In the genomic region with DNA sequence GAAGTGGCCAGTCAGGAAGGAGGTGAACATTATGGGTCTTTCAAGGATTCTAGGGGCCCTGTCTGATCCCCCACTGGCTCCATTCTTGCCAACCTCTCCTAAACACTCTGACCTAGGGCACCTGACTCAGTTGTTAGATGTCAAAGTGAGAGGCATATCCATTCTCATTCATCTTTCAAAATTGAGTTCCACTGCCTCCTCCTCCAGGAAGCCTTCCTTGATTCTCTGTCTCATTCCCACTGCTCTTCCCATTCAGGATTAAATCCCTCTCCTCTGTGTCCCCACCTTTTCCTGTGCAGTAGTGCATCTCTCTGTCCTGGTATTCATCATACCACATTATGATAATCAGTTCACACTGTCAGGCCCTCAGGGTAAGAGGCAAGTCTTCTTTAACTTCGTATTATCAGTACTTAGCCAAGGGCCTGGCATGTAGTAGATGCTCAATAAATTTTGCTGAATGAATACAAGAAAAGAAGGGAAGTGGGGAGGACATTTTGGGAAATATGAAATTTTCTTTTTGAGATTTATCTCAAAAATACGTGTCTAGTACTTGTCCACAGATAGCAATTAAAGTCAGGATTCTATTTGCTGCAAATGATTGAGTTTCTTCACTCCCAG, we compare ENCODE assay signal across 19 cellular contexts.
DNase-seq lines count a peak whose midpoint lies in the region; ATAC-seq and TF ChIP-seq lines count a peak whose summit lies in the region.
"Had no signal": no experiment of that assay in that cellular context is flagged by ENCODE, and none has a peak within 500 bp of the region (broad histone marks: within the 10 kb centered on the region; RNA-seq: fewer than 3 reads in every experiment).

No MANE protein-coding gene starts in this region.

- WGBS in esophagus muscularis mucosa: 82% methylated on average over 2 of the region's 2 CpGs

- no peak for TF ChIP-seq EP300 in esophagus muscularis mucosa (IDR thresholded peaks at IDR 0.05)

- intact Hi-C loops in esophagus muscularis mucosa (cut with DNase I): no loop called here

- POLR2A ChIA-PET in HEK293 (lab: Yijun Ruan, JAX): no interaction called here

- H3K36me3 ChIP-seq in HEK293 (ENCODE audit: control insufficient read depth in 2 of 2, insufficient read depth in 1 of 2, low read length in 2 of 2) (no peaks in the 10 kb centered on the region), esophagus muscularis mucosa (no peaks in the 10 kb centered on the region), stomach smooth muscle (ENCODE audit: control insufficient read depth in 2 of 2, insufficient read depth in 2 of 2, low read length in 2 of 2) (no peaks in the 10 kb centered on the region)
- H3K36me3 ChIP-seq: BE2C, MG63 had no signal

- no peak for TF ChIP-seq CTCF in HEK293 (tag by site-specific recombination; IDR thresholded peaks at IDR 0.05)
- no peak for TF ChIP-seq CTCF in esophagus muscularis mucosa (IDR thresholded peaks at IDR 0.05)

- ATAC-seq in HG02623 (IDR thresholded peaks at IDR 0.05; ENCODE audit: unreplicated experiment): no peak
- ATAC-seq: PC-3 had no signal

- no peaks in the 10 kb centered on the region for H3K9me3 Mint-ChIP-seq in activated T-cell treated with anti-CD3 and anti-CD28 coated beads, Interleukin-2, amount 50 U/mL, for 24 hours

- CTCF ChIA-PET in HEK293 (lab: Yijun Ruan, JAX): no interaction called here

- in situ Hi-C loops in KBM-7 (cut with MboI; ENCODE audit: low pct_unique_long_range_greater_than_20kb, low sequenced_read_pairs): no loop called here

- no peak overlapping the region for H3K4me3 Mint-ChIP-seq in activated T-cell treated with anti-CD3 and anti-CD28 coated beads, Interleukin-2, amount 50 U/mL, for 24 hours

- peak overlapping the region; percentile 20 for H3K27ac Mint-ChIP-seq in activated T-cell treated with anti-CD3 and anti-CD28 coated beads, Interleukin-2, amount 50 U/mL, for 24 hours

- peaks cover 41% of the 10 kb centered on the region for H3K4me1 Mint-ChIP-seq in activated T-cell treated with anti-CD3 and anti-CD28 coated beads, Interleukin-2, amount 50 U/mL, for 24 hours (ENCODE audit: low read depth)

- TF ChIP-seq POLR2A in esophagus muscularis mucosa (IDR thresholded peaks at IDR 0.05; ENCODE audit: low read depth): no peak

- no peaks in the 10 kb centered on the region for H3K36me3 Mint-ChIP-seq in activated T-cell treated with anti-CD3 and anti-CD28 coated beads, Interleukin-2, amount 50 U/mL, for 24 hours (ENCODE audit: low read depth)

- H3K4me1 ChIP-seq in HEK293 (ENCODE audit: control insufficient read depth, insufficient read depth, low read length) (no peaks in the 10 kb centered on the region), esophagus muscularis mucosa (peaks cover 9 to 22% (median 21%) of the 10 kb centered on the region in 4 donors), stomach smooth muscle (ENCODE audit: control insufficient read depth, insufficient read depth, low read length) (peaks cover 22% of the 10 kb centered on the region)

- no peak for DNase-seq in activated T-cell treated with anti-CD3 and anti-CD28 coated beads, Interleukin-2, amount 50 U/mL, for 24 hours
- DNase-seq in activated T-cell treated with anti-CD3 and anti-CD28 coated beads, Interleukin-2, amount 50 U/mL, for 1 hour: no peak
- DNase-seq in esophagus muscularis mucosa (ENCODE audit: extremely low spot score) (no peak), CD1c-positive myeloid dendritic cell (ENCODE audit: extremely low spot score) (no peak), KBM-7 (no peak)
- DNase-seq: BE2C; COR-L47; DMS153; EL; MG63; NCI-H1092 treated with DMSO at 0.1 percent for 48 hours; NCI-H1694 treated with DMSO at 0.1 percent for 48 hours; NCI-H69; NK-92 treated with Interleukin-12 subunit alpha and Interleukin-12 subunit beta, amount 100 ng/mL, for 24 hours; PC-3 had no signal

- H3K27me3 Mint-ChIP-seq in activated T-cell treated with anti-CD3 and anti-CD28 coated beads, Interleukin-2, amount 50 U/mL, for 24 hours: no peaks in the 10 kb centered on the region

- H3K27ac ChIP-seq in HEK293 (ENCODE audit: extremely low read depth, low read depth, low read length): no peak overlapping the region
- peak overlapping the region; percentile 77 to 80 (median 78) for H3K27ac ChIP-seq in esophagus muscularis mucosa (replicated peaks in 1 of 4)
- peak overlapping the region; percentile 82 for H3K27ac ChIP-seq in stomach smooth muscle (ENCODE audit: low read length)
- H3K27ac ChIP-seq: KMS-11 had no signal

- no peak overlapping the region for H3K4me3 ChIP-seq in HEK293 (ENCODE audit: low read depth, low read length)
- H3K4me3 ChIP-seq in esophagus muscularis mucosa: no peak overlapping the region
- no peak overlapping the region for H3K4me3 ChIP-seq in stomach smooth muscle (ENCODE audit: low read length in 2 of 2)
- H3K4me3 ChIP-seq: MG63 had no signal

- H3K27me3 ChIP-seq in esophagus muscularis mucosa: no peaks in the 10 kb centered on the region
- no peaks in the 10 kb centered on the region for H3K27me3 ChIP-seq in stomach smooth muscle (ENCODE audit: control insufficient read depth in 1 of 2, insufficient read depth in 2 of 2, low read length in 2 of 2)
- H3K27me3 ChIP-seq: BE2C, MG63 had no signal

- H3K9me3 ChIP-seq in HEK293 (ENCODE audit: control insufficient read depth, insufficient read depth, low read depth, low read length) (no peaks in the 10 kb centered on the region), esophagus muscularis mucosa (no peaks in the 10 kb centered on the region), stomach smooth muscle (ENCODE audit: control insufficient read depth in 2 of 2, low read length in 2 of 2) (no peaks in the 10 kb centered on the region)
- H3K9me3 ChIP-seq: BE2C, MG63 had no signal

- peak overlapping the region in 1 of 2 donors; percentile 50 for H3K9ac ChIP-seq in stomach smooth muscle (ENCODE audit: low read length in 2 of 2)
- H3K9ac ChIP-seq: KMS-11 had no signal

TF ChIP-seq in HEK293, 187 proteins besides CTCF, POLR2A, EP300 and RAD21:
- TF ChIP-seq, protein P1, sequence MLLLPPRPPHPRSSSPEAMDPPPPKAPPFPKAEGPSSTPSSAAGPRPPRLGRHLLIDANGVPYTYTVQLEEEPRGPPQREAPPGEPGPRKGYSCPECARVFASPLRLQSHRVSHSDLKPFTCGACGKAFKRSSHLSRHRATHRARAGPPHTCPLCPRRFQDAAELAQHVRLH (tag by site-specific recombination; IDR thresholded peaks at IDR 0.05): peak; percentile 33; the same call in 1 of the 2 replicates
- TF ChIP-seq SCRT2 (tag by site-specific recombination; IDR thresholded peaks at IDR 0.05) (no peak), ZNF664 (tag by site-specific recombination; IDR thresholded peaks at IDR 0.05) (peak; percentile 91)
- TF ChIP-seq, protein P2, sequence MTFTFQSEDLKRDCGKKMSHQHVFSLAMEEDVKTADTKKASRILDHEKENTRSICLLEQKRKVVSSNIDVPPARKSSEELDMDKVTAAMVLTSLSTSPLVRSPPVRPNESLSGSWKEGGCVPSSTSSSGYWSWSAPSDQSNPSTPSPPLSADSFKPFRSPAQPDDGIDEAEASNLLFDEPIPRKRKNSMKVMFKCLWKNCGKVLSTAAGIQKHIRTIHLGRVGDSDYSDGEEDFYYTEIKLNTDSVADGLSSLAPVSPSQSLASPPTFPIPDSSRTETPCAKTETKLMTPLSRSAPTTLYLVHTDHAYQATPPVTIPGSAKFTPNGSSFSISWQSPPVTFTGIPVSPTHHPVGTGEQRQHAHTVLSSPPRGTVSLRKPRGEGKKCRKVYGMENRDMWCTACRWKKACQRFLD (tag by site-specific recombination; IDR thresholded peaks at IDR 0.05): no peak
TF ChIP-seq in HEK293: peak in this region for 2.
